ENCODE assay signal across 8 cellular contexts in genomic region chr19:1094655-1094977, GRCh38. TPM values are rescaled to one million over a fixed set of nuclear protein-coding genes. Genes with fewer than 3 reads are reported as not detected.
DNase-seq lines count a peak whose midpoint lies in the region; ATAC-seq, FAIRE-seq and TF ChIP-seq lines count a peak whose summit lies in the region.

No MANE protein-coding gene starts in this region.

- in situ Hi-C loops in HepG2 (cut with HindIII; ENCODE audit: extremely low pct_ligation_motif_present, low pct_unique_long_range_greater_than_20kb) = no loop called here

- H3K36me3 Mint-ChIP-seq in activated CD4-positive, alpha-beta T cell treated with anti-CD3 and anti-CD28 coated beads, Interleukin-2, amount 10 ng/mL, durations not matched to agents 7 days and 5 days (ENCODE audit: low read depth) = peaks cover 15% of the 10 kb centered on the region

- H3K9ac ChIP-seq in HepG2 (ENCODE audit: insufficient read depth, low read depth, low read length) = peak overlapping the region; percentile 92

- TF ChIP-seq EP300 in HepG2 (IDR thresholded peaks at IDR 0.05; ENCODE audit: low read depth in 2 of 2, low read length in 2 of 2) (no peak), HepG2 (CRISPR knock-in tag; IDR thresholded peaks at IDR 0.05; ENCODE audit: borderline replicate concordance) (no peak)

- H2AFZ ChIP-seq in HepG2 (ENCODE audit: low read length) = no peak overlapping the region

- TF ChIP-seq RAD21 in HepG2 (CRISPR knock-in tag; IDR thresholded peaks at IDR 0.05) = no peak

- 0 to 18% (median 0%) methylated on average over 2 to 19 of the region's 19 CpGs for WGBS in adrenal gland, 4 donors
- 0% methylated on average over 3 of the region's 19 CpGs for WGBS in HepG2 (ENCODE audit: low lambda C conversion rate)
- 1% methylated on average over 19 of the region's 19 CpGs for WGBS in thymus

- H3K9me3 ChIP-seq in adrenal gland (replicated peaks in 1 of 3) = no peaks in the 10 kb centered on the region
- no peaks in the 10 kb centered on the region for H3K9me3 ChIP-seq in HepG2 (ENCODE audit: low read length)
- H3K9me3 ChIP-seq in thymus (ENCODE audit: control insufficient read depth) = no peaks in the 10 kb centered on the region

- POLR2A ChIA-PET in activated CD4-positive, alpha-beta T cell treated with anti-CD3 and anti-CD28 coated beads, Interleukin-2, amount 10 ng/mL, durations not matched to agents 7 days and 5 days (lab: Charles Lee) = no interaction called here
- POLR2A ChIA-PET in HepG2 (lab: Yijun Ruan, JAX) = interaction anchor here (1.1 to 2.6 kb wide), 7 partner anchors 8 to 68 kb away, joined by 3 to 9 read pairs (median 4); partner anchors contain the start of gene CNN2

- peaks cover 30% of the 10 kb centered on the region for H3K79me2 ChIP-seq in HepG2 (ENCODE audit: insufficient read depth, low read length)

- H4K20me1 ChIP-seq in HepG2 (ENCODE audit: insufficient read depth, low read length) = peaks cover 16% of the 10 kb centered on the region

- peak overlapping the region; percentile 92 for H3K4me3 Mint-ChIP-seq in activated CD4-positive, alpha-beta T cell treated with anti-CD3 and anti-CD28 coated beads, Interleukin-2, amount 10 ng/mL, durations not matched to agents 7 days and 5 days

- peaks cover 53% of the 10 kb centered on the region for H3K4me1 Mint-ChIP-seq in activated CD4-positive, alpha-beta T cell treated with anti-CD3 and anti-CD28 coated beads, Interleukin-2, amount 10 ng/mL, durations not matched to agents 7 days and 5 days

- H3K36me3 ChIP-seq in adrenal gland (replicated peaks in 1 of 2) (peaks cover 0 to 31% of the 10 kb centered on the region in 2 donors), HepG2 (replicated peaks in 1 of 2; ENCODE audit: control insufficient read depth in 1 of 2, insufficient read depth in 2 of 2, low read length in 2 of 2) (peaks cover 9 to 22% of the 10 kb centered on the region in 2 experiments), thymus (ENCODE audit: control insufficient read depth, insufficient read depth) (peaks cover 36% of the 10 kb centered on the region)

- no peak for FAIRE-seq in HepG2 (lab: Jason Lieb, UNC)
- FAIRE-seq in HTR-8/SVneo (lab: Jason Lieb, UNC) = no peak

- peak overlapping the region; percentile 71 for H3K27ac Mint-ChIP-seq in activated CD4-positive, alpha-beta T cell treated with anti-CD3 and anti-CD28 coated beads, Interleukin-2, amount 10 ng/mL, durations not matched to agents 7 days and 5 days

- H3K4me1 ChIP-seq in adrenal gland (replicated peaks in 1 of 2) = peaks cover 17 to 20% of the 10 kb centered on the region in 2 donors
- H3K4me1 ChIP-seq in HepG2 (ENCODE audit: insufficient read depth, low read length) = peaks cover 49% of the 10 kb centered on the region
- H3K4me1 ChIP-seq in thymus (ENCODE audit: control insufficient read depth, insufficient read depth, low read length) = peaks cover 13% of the 10 kb centered on the region

- H3K4me2 ChIP-seq in HepG2 (ENCODE audit: low read depth, low read length) = peak overlapping the region; percentile 89

- no peak for DNase-seq in activated CD4-positive, alpha-beta T cell treated with anti-CD3 and anti-CD28 coated beads, Interleukin-2, amount 10 ng/mL, durations not matched to agents 7 days and 5 days
- DNase-seq in activated CD4-positive, alpha-beta T cell treated with anti-CD3 and anti-CD28 coated beads, Interleukin-2, amount 50 U/mL, for 48 hours = no peak
- DNase-seq in adrenal gland (peak in 1 of 7 donors; percentile 31), HepG2 (ENCODE audit: low spot score) (no peak), HTR-8/SVneo (ENCODE audit: insufficient read length, low spot score) (no peak), dermis blood vessel endothelial cell (no peak)

- H3K27ac ChIP-seq in adrenal gland = peak overlapping the region in 3 of 5 donors; percentile 19 to 67 (median 63)
- peak overlapping the region; percentile 57 for H3K27ac ChIP-seq in HepG2 (ENCODE audit: extremely low read length, insufficient read depth, low read length)
- H3K27ac ChIP-seq in thymus (ENCODE audit: low read depth) = no peak overlapping the region

- H3K4me3 ChIP-seq in adrenal gland (peak overlapping the region; percentile 5 to 81 (median 56)), HepG2 (replicated peaks in 1 of 3; ENCODE audit: insufficient read depth in 1 of 3, low read depth in 2 of 3, low read length in 3 of 3) (peak overlapping the region; percentile 91 to 99 (median 97)), thymus (ENCODE audit: low read length) (peak overlapping the region; percentile 85)

- peaks cover 5% of the 10 kb centered on the region for H3K9me3 Mint-ChIP-seq in activated CD4-positive, alpha-beta T cell treated with anti-CD3 and anti-CD28 coated beads, Interleukin-2, amount 10 ng/mL, durations not matched to agents 7 days and 5 days

- no peaks in the 10 kb centered on the region for H3K27me3 ChIP-seq in adrenal gland
- H3K27me3 ChIP-seq in HepG2 (ENCODE audit: control insufficient read depth in 1 of 2, insufficient read depth in 2 of 2, low read length in 2 of 2) = no peaks in the 10 kb centered on the region; a peak in 1 of 5 replicates
- no peaks in the 10 kb centered on the region for H3K27me3 ChIP-seq in thymus (ENCODE audit: control insufficient read depth, insufficient read depth)

- intact Hi-C loops in adrenal gland (cut with DNase I) = no loop called here
- intact Hi-C loops in HepG2 (cut with micrococcal nuclease; ENCODE audit: unreplicated experiment) = no loop called here

- ATAC-seq in HepG2 (no peak), HG02885 (IDR thresholded peaks at IDR 0.05; ENCODE audit: poor library complexity, unreplicated experiment) (no peak)

- TF ChIP-seq POLR2A in adrenal gland (IDR thresholded peaks at IDR 0.05) (no peak), HepG2 (IDR thresholded peaks at IDR 0.05; ENCODE audit: insufficient read depth in 1 of 2, low read depth in 2 of 2, low read length in 2 of 2) (no peak)

- TF ChIP-seq CTCF in adrenal gland (IDR thresholded peaks at IDR 0.05) (no peak), HepG2 (CRISPR knock-in tag; IDR thresholded peaks at IDR 0.05) (no peak)

- CTCF ChIA-PET in activated CD4-positive, alpha-beta T cell treated with anti-CD3 and anti-CD28 coated beads, Interleukin-2, amount 10 ng/mL, durations not matched to agents 7 days and 5 days (lab: Charles Lee) = interaction anchor here (0.7 to 2.2 kb wide), 8 partner anchors 14 to 1210 kb away, joined by 3 to 8 read pairs (median 4); partner anchors contain the start of gene CNN2
- CTCF ChIA-PET in HepG2 (lab: Yijun Ruan, JAX; ENCODE audit: low intra/inter-chr PET ratio, low total read pairs) = no interaction called here

- TSS peak; percentile 58 for BruUV-seq in HepG2 (replicated peaks; lab: Mats Ljungman, UMichigan)

- H3K27me3 Mint-ChIP-seq in activated CD4-positive, alpha-beta T cell treated with anti-CD3 and anti-CD28 coated beads, Interleukin-2, amount 10 ng/mL, durations not matched to agents 7 days and 5 days = no peaks in the 10 kb centered on the region

RNA-seq across cellular contexts. Expression of gene POLR2E, which starts 0.6 kb away (rescaled TPM):
- 100 to 1,000 TPM; 120 to 133 TPM for total RNA-seq in activated CD4-positive, alpha-beta T cell treated with anti-CD3 and anti-CD28 coated beads, Interleukin-2, amount 10 ng/mL, durations not matched to agents 7 days and 5 days
- 100 to 1,000 TPM in 7 of 8 donors, 10 to 100 TPM in 1; 94.0 to 231 (median 171) TPM for total RNA-seq in adrenal gland
- polyA plus RNA-seq in adrenal gland = 100 to 1,000 TPM in 2 of 3 donors, 10 to 100 TPM in 1; 74.7 to 132 (median 109) TPM
- 140 TPM in 2 replicates for total RNA-seq in HepG2 (2016; rRNA removed; fragmentation: Illumina TruSeq; extraction: Trizol)
- 43.4 and 44.8 TPM in 2 replicates for total RNA-seq in HepG2 (2016; cell fraction: cytosol; rRNA removed; fragmentation: Illumina TruSeq; extraction: Trizol; ENCODE audit: low read depth)
- total RNA-seq in HepG2 (2016; cell fraction: insoluble cytoplasmic fraction; rRNA removed; fragmentation: Illumina TruSeq; extraction: Trizol) = 135 and 141 TPM in 2 replicates
- total RNA-seq in HepG2 (2016; cell fraction: membrane; rRNA removed; fragmentation: Illumina TruSeq; extraction: Trizol) = 89.0 and 92.5 TPM in 2 replicates
- 54.0 and 55.3 TPM in 2 replicates for total RNA-seq in HepG2 (2016; cell fraction: nucleus; rRNA removed; fragmentation: Illumina TruSeq; extraction: Trizol)
- 272 and 305 TPM in 2 replicates for polyA plus RNA-seq in HepG2 (2011; rRNA removed)
- 222 and 337 TPM in 2 replicates for polyA plus RNA-seq in HepG2 (2011; cell fraction: cytosol; rRNA removed)
- 150 and 188 TPM in 2 replicates for polyA plus RNA-seq in HepG2 (2011; cell fraction: nucleus; rRNA removed)
- polyA plus RNA-seq in HepG2 (2012) = 201 and 222 TPM in 2 replicates
- 94.9 and 102 TPM in 2 replicates for polyA plus RNA-seq in HepG2 (2016; cell fraction: cytosol; fragmentation: Illumina TruSeq; extraction: Trizol; ENCODE audit: low read depth)
- polyA plus RNA-seq in HepG2 (2016; cell fraction: insoluble cytoplasmic fraction; fragmentation: Illumina TruSeq; extraction: Trizol; ENCODE audit: low read depth) = 246 and 282 TPM in 2 replicates
- 145 and 159 TPM in 2 replicates for polyA plus RNA-seq in HepG2 (2016; cell fraction: membrane; fragmentation: Illumina TruSeq; extraction: Trizol; ENCODE audit: low read depth)
- 179 TPM in 2 replicates for polyA plus RNA-seq in HepG2 (2016; cell fraction: nucleus; fragmentation: Illumina TruSeq; extraction: Trizol; ENCODE audit: insufficient read depth, low read depth)
- polyA minus RNA-seq in HepG2 (2011; rRNA and poly(A)+ RNA removed; ENCODE audit: low replicate concordance) = 343 and 389 TPM in 2 replicates
- 104 and 129 TPM in 2 replicates for polyA minus RNA-seq in HepG2 (2011; cell fraction: cytosol; rRNA and poly(A)+ RNA removed)
- polyA minus RNA-seq in HepG2 (2011; cell fraction: nucleus; rRNA and poly(A)+ RNA removed) = 39.5 and 42.0 TPM in 2 replicates
- 84.0 TPM for polyA plus RNA-seq in thymus
- 71.5 and 193 TPM in 2 replicates for total RNA-seq in dermis blood vessel endothelial cell

RNA-seq across cellular contexts. Expression of gene GPX4, which starts 9.2 kb away (rescaled TPM):
- total RNA-seq in activated CD4-positive, alpha-beta T cell treated with anti-CD3 and anti-CD28 coated beads, Interleukin-2, amount 10 ng/mL, durations not matched to agents 7 days and 5 days = 100 to 1,000 TPM; 106 to 114 TPM
- total RNA-seq in adrenal gland = 1,000 to 10,000 TPM in 1 of 8 donors, 100 to 1,000 TPM in 7; 385 to 1,424 (median 704) TPM
- polyA plus RNA-seq in adrenal gland = 1,000 to 10,000 TPM in 2 of 3 donors, 100 to 1,000 TPM in 1; 420 to 1,267 (median 1,035) TPM
- total RNA-seq in HepG2 (2016; rRNA removed; fragmentation: Illumina TruSeq; extraction: Trizol) = 426 and 535 TPM in 2 replicates
- 2,785 and 3,522 TPM in 2 replicates for total RNA-seq in HepG2 (2016; cell fraction: cytosol; rRNA removed; fragmentation: Illumina TruSeq; extraction: Trizol; ENCODE audit: low read depth)
- 340 and 561 TPM in 2 replicates for total RNA-seq in HepG2 (2016; cell fraction: insoluble cytoplasmic fraction; rRNA removed; fragmentation: Illumina TruSeq; extraction: Trizol)
- total RNA-seq in HepG2 (2016; cell fraction: membrane; rRNA removed; fragmentation: Illumina TruSeq; extraction: Trizol) = 1,902 and 2,313 TPM in 2 replicates
- total RNA-seq in HepG2 (2016; cell fraction: nucleus; rRNA removed; fragmentation: Illumina TruSeq; extraction: Trizol) = 168 and 177 TPM in 2 replicates
- polyA plus RNA-seq in HepG2 (2011; rRNA removed) = 613 and 728 TPM in 2 replicates
- polyA plus RNA-seq in HepG2 (2011; cell fraction: cytosol; rRNA removed) = 837 and 1,257 TPM in 2 replicates
- 557 and 562 TPM in 2 replicates for polyA plus RNA-seq in HepG2 (2011; cell fraction: nucleus; rRNA removed)
- 539 and 705 TPM in 2 replicates for polyA plus RNA-seq in HepG2 (2012)
- 3,701 and 4,930 TPM in 2 replicates for polyA plus RNA-seq in HepG2 (2016; cell fraction: cytosol; fragmentation: Illumina TruSeq; extraction: Trizol; ENCODE audit: low read depth)
- 454 and 583 TPM in 2 replicates for polyA plus RNA-seq in HepG2 (2016; cell fraction: insoluble cytoplasmic fraction; fragmentation: Illumina TruSeq; extraction: Trizol; ENCODE audit: low read depth)
- 2,313 and 2,706 TPM in 2 replicates for polyA plus RNA-seq in HepG2 (2016; cell fraction: membrane; fragmentation: Illumina TruSeq; extraction: Trizol; ENCODE audit: low read depth)
- polyA plus RNA-seq in HepG2 (2016; cell fraction: nucleus; fragmentation: Illumina TruSeq; extraction: Trizol; ENCODE audit: insufficient read depth, low read depth) = 387 and 420 TPM in 2 replicates
- 195 and 435 TPM in 2 replicates for polyA minus RNA-seq in HepG2 (2011; rRNA and poly(A)+ RNA removed; ENCODE audit: low replicate concordance)
- 211 and 241 TPM in 2 replicates for polyA minus RNA-seq in HepG2 (2011; cell fraction: cytosol; rRNA and poly(A)+ RNA removed)
- polyA minus RNA-seq in HepG2 (2011; cell fraction: nucleus; rRNA and poly(A)+ RNA removed) = 51.6 and 73.4 TPM in 2 replicates
- 546 TPM for polyA plus RNA-seq in thymus
- total RNA-seq in dermis blood vessel endothelial cell = 281 and 591 TPM in 2 replicates

RNA-seq across cellular contexts. Expression of gene ARHGAP45, which starts 27.6 kb away (rescaled TPM):
- total RNA-seq in activated CD4-positive, alpha-beta T cell treated with anti-CD3 and anti-CD28 coated beads, Interleukin-2, amount 10 ng/mL, durations not matched to agents 7 days and 5 days = 100 to 1,000 TPM; 487 to 570 TPM
- total RNA-seq in adrenal gland (10 to 100 TPM; 18.8 to 74.3 (median 34.8) TPM), HepG2 (2016; rRNA removed; fragmentation: Illumina TruSeq; extraction: Trizol) (0.48 and 0.84 TPM in 2 replicates), dermis blood vessel endothelial cell (40.3 and 55.5 TPM in 2 replicates)
- polyA plus RNA-seq in adrenal gland (10 to 100 TPM in 2 of 3 donors, 1 to 10 TPM in 1; 1.6 to 75.4 (median 30.2) TPM), HepG2 (2011; rRNA removed) (32.0 and 40.3 TPM in 2 replicates), thymus (295 TPM)
- total RNA-seq in HepG2 (2016; cell fraction: cytosol; rRNA removed; fragmentation: Illumina TruSeq; extraction: Trizol; ENCODE audit: low read depth) = 0.35 and 0.51 TPM in 2 replicates
- 0.16 and 0.50 TPM in 2 replicates for total RNA-seq in HepG2 (2016; cell fraction: insoluble cytoplasmic fraction; rRNA removed; fragmentation: Illumina TruSeq; extraction: Trizol)
- 0.38 and 0.40 TPM in 2 replicates for total RNA-seq in HepG2 (2016; cell fraction: membrane; rRNA removed; fragmentation: Illumina TruSeq; extraction: Trizol)
- 0.28 and 0.63 TPM in 2 replicates for total RNA-seq in HepG2 (2016; cell fraction: nucleus; rRNA removed; fragmentation: Illumina TruSeq; extraction: Trizol)
- 17.7 and 31.9 TPM in 2 replicates for polyA plus RNA-seq in HepG2 (2011; cell fraction: cytosol; rRNA removed)
- polyA plus RNA-seq in HepG2 (2011; cell fraction: nucleus; rRNA removed) = 222 and 325 TPM in 2 replicates
- 21.8 and 23.4 TPM in 2 replicates for polyA plus RNA-seq in HepG2 (2012)
- not detected in 2 replicates for polyA plus RNA-seq in HepG2 (2016; cell fraction: cytosol; fragmentation: Illumina TruSeq; extraction: Trizol; ENCODE audit: low read depth)
- 0.41 and 0.69 TPM in 2 replicates for polyA plus RNA-seq in HepG2 (2016; cell fraction: insoluble cytoplasmic fraction; fragmentation: Illumina TruSeq; extraction: Trizol; ENCODE audit: low read depth)
- not detected in 2 replicates for polyA plus RNA-seq in HepG2 (2016; cell fraction: membrane; fragmentation: Illumina TruSeq; extraction: Trizol; ENCODE audit: low read depth)
- polyA plus RNA-seq in HepG2 (2016; cell fraction: nucleus; fragmentation: Illumina TruSeq; extraction: Trizol; ENCODE audit: insufficient read depth, low read depth) = 1.5 TPM in 2 replicates
- polyA minus RNA-seq in HepG2 (2011; rRNA and poly(A)+ RNA removed; ENCODE audit: low replicate concordance) = 18.3 and 37.9 TPM in 2 replicates
- 19.3 and 20.1 TPM in 2 replicates for polyA minus RNA-seq in HepG2 (2011; cell fraction: cytosol; rRNA and poly(A)+ RNA removed)
- polyA minus RNA-seq in HepG2 (2011; cell fraction: nucleus; rRNA and poly(A)+ RNA removed) = 25.0 and 29.0 TPM in 2 replicates

RNA-seq across cellular contexts. Expression of gene ABCA7, which starts 54.7 kb away (rescaled TPM):
- total RNA-seq in activated CD4-positive, alpha-beta T cell treated with anti-CD3 and anti-CD28 coated beads, Interleukin-2, amount 10 ng/mL, durations not matched to agents 7 days and 5 days = 10 to 100 TPM; 75.9 to 87.5 TPM
- total RNA-seq in adrenal gland = 10 to 100 TPM in 7 of 8 donors, 1 to 10 TPM in 1; 8.8 to 23.2 (median 18.8) TPM
- polyA plus RNA-seq in adrenal gland = 100 to 1,000 TPM in 1 of 3 donors, 10 to 100 TPM in 1, 1 to 10 TPM in 1; 2.1 to 109 (median 28.7) TPM
- 1.3 and 4.4 TPM in 2 replicates for total RNA-seq in HepG2 (2016; rRNA removed; fragmentation: Illumina TruSeq; extraction: Trizol)
- total RNA-seq in HepG2 (2016; cell fraction: cytosol; rRNA removed; fragmentation: Illumina TruSeq; extraction: Trizol; ENCODE audit: low read depth) = 3.4 and 3.5 TPM in 2 replicates
- 2.5 and 6.4 TPM in 2 replicates for total RNA-seq in HepG2 (2016; cell fraction: insoluble cytoplasmic fraction; rRNA removed; fragmentation: Illumina TruSeq; extraction: Trizol)
- 1.7 and 2.0 TPM in 2 replicates for total RNA-seq in HepG2 (2016; cell fraction: membrane; rRNA removed; fragmentation: Illumina TruSeq; extraction: Trizol)
- 7.8 and 9.7 TPM in 2 replicates for total RNA-seq in HepG2 (2016; cell fraction: nucleus; rRNA removed; fragmentation: Illumina TruSeq; extraction: Trizol)
- polyA plus RNA-seq in HepG2 (2011; rRNA removed) = 32.4 and 41.2 TPM in 2 replicates
- polyA plus RNA-seq in HepG2 (2011; cell fraction: cytosol; rRNA removed) = 27.7 and 35.9 TPM in 2 replicates
- polyA plus RNA-seq in HepG2 (2011; cell fraction: nucleus; rRNA removed) = 316 and 410 TPM in 2 replicates
- 29.1 and 29.7 TPM in 2 replicates for polyA plus RNA-seq in HepG2 (2012)
- 0.23 and 0.72 TPM in 2 replicates for polyA plus RNA-seq in HepG2 (2016; cell fraction: cytosol; fragmentation: Illumina TruSeq; extraction: Trizol; ENCODE audit: low read depth)
- polyA plus RNA-seq in HepG2 (2016; cell fraction: insoluble cytoplasmic fraction; fragmentation: Illumina TruSeq; extraction: Trizol; ENCODE audit: low read depth) = 1.6 and 2.2 TPM in 2 replicates
- polyA plus RNA-seq in HepG2 (2016; cell fraction: membrane; fragmentation: Illumina TruSeq; extraction: Trizol; ENCODE audit: low read depth) = 0.54 and 0.71 TPM in 2 replicates
- polyA plus RNA-seq in HepG2 (2016; cell fraction: nucleus; fragmentation: Illumina TruSeq; extraction: Trizol; ENCODE audit: insufficient read depth, low read depth) = 25.9 and 28.7 TPM in 2 replicates
- 20.1 and 68.5 TPM in 2 replicates for polyA minus RNA-seq in HepG2 (2011; rRNA and poly(A)+ RNA removed; ENCODE audit: low replicate concordance)
- polyA minus RNA-seq in HepG2 (2011; cell fraction: cytosol; rRNA and poly(A)+ RNA removed) = 20.8 and 23.1 TPM in 2 replicates
- 41.6 and 44.5 TPM in 2 replicates for polyA minus RNA-seq in HepG2 (2011; cell fraction: nucleus; rRNA and poly(A)+ RNA removed)
- polyA plus RNA-seq in thymus = 315 TPM
- total RNA-seq in dermis blood vessel endothelial cell = 9.4 and 10.0 TPM in 2 replicates

Comparison
In these comparisons a context has a peak if more than half of its experiments do, and no peak if none do; other contexts are left out.
1. RNA of gene ARHGAP45, which starts 27.6 kb away (total RNA-seq): 487 to 570 TPM in activated CD4-positive, alpha-beta T cell treated with anti-CD3 and anti-CD28 coated beads, Interleukin-2, amount 10 ng/mL, durations not matched to agents 7 days and 5 days, 40.3 to 55.5 TPM in dermis blood vessel endothelial cell and 18.8 to 74.3 TPM in adrenal gland; 0.16 to 0.84 TPM in HepG2; every median in the first group is over 10 times any median in the second.
2. Peak in every context shown above with its lines, with median percentiles within 50 percentile points of each other: H3K4me3 ChIP-seq.